ENCODE assay signal across 23 cellular contexts in genomic region chr1:2916153-2916552, GRCh38.
"Had no signal": no experiment of that assay in that cellular context is flagged by ENCODE, and none has a peak within 500 bp of the region (broad histone marks: within the 10 kb centered on the region; RNA-seq: fewer than 3 reads in every experiment).

No MANE protein-coding gene starts in this region.

- ATAC-seq: mucosa of descending colon; naive thymus-derived CD4-positive, alpha-beta T cell; natural killer cell treated with Interleukin-12 subunit alpha and Interleukin-12 subunit beta and Interleukin-15 and Interleukin-18, amount 100 ng/mL, for 72 hours; pancreas; right cardiac atrium; stimulated activated effector memory CD8-positive, alpha-beta T cell treated with anti-CD3 and anti-CD28 coated beads, Interleukin-12 subunit alpha, Interleukin-12 subunit beta, amount 100 ng/mL, for 72 hours had no signal

- FAIRE-seq: pancreas, small intestine had no signal

- H3K4me1 ChIP-seq: left ventricle myocardium inferior, pancreas, prostate gland, sigmoid colon, spleen, suprapubic skin, uterus had no signal

- H3K27ac ChIP-seq: left ventricle myocardium inferior, pancreas, prostate gland, sigmoid colon, spleen, suprapubic skin, thoracic aorta, tibial artery, uterus had no signal

- H3K9me3 ChIP-seq: left ventricle myocardium inferior, mucosa of descending colon, pancreas, prostate gland, sigmoid colon, spleen, suprapubic skin, thoracic aorta, tibial artery, uterus had no signal

- H3K27me3 ChIP-seq: pancreas, uterus had no signal

- H3K4me3 ChIP-seq: left ventricle myocardium inferior, lung, mucosa of descending colon, pancreas, prostate gland, sigmoid colon, spleen, suprapubic skin, thoracic aorta, tibial artery, uterus had no signal

- H3K36me3 ChIP-seq: left ventricle myocardium inferior, pancreas, prostate gland, sigmoid colon, spleen, suprapubic skin, thoracic aorta, tibial artery, uterus had no signal

- DNase-seq: hypothalamus; islet precursor cell; left ventricle myocardium inferior; midbrain; mucosa of descending colon; naive thymus-derived CD4-positive, alpha-beta T cell; nucleus accumbens; pancreas; posterior cingulate gyrus; right cardiac atrium; sigmoid colon; small intestine; spleen; stimulated activated CD4-positive, alpha-beta T cell treated with anti-CD3 and anti-CD28 coated beads, Interleukin-4, amount 100 ng/mL, for 24 hours; stimulated activated naive CD4-positive, alpha-beta T cell; tibial artery; uterus had no signal
